Comparison of ENCODE assay signal across 2 cellular contexts in the genomic region with DNA sequence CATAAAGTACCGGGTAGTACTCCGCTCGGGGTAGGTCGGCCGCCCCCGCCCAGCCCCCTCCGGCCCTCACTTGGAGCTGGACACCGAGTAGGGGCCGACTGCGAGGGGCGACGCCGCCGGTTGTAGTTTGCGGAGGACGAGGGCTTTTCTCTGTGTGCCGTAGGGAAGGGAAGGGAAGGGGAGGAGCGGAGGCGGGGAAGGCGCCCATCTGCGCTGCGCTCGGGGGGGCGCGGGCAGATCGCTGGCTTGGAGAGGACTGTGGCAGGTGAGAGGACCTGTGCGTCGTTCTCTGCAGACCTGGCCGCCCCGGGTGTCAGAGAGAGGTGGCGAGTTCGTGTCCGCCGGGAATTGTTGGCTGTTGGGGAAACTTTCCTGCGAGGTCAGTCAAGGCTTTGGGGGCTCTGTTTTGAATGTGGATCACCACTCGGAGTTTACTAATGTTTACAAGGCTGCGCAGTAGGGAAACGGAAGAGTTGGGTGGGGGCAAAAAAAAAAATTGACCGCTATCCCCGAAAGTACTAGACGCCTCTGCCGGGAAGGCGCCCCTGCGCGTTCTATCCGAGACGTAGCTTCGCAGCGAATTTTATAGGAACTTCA.
A peak's percentile ranks its signal among the peaks of the same experiment; 100 is the strongest.
TF ChIP-seq lines count a peak whose summit lies in the region.

No MANE protein-coding gene starts in this region.

TF ChIP-seq in HEK293T, 16 proteins besides CTCF, POLR2A, EP300 and RAD21:
- peak; percentile 75 for TF ChIP-seq ZNF384 (IDR thresholded peaks at IDR 0.05)
- peak; percentile 88 for TF ChIP-seq ELF4 (IDR thresholded peaks at IDR 0.05)
- no peak for TF ChIP-seq NFRKB (IDR thresholded peaks at IDR 0.05)

TF ChIP-seq in K562, 482 proteins besides CTCF, POLR2A, EP300 and RAD21 (continues in another document):
- TF ChIP-seq, protein P1, sequence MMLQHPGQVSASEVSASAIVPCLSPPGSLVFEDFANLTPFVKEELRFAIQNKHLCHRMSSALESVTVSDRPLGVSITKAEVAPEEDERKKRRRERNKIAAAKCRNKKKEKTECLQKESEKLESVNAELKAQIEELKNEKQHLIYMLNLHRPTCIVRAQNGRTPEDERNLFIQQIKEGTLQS (IDR thresholded peaks at IDR 0.05) = no peak
- TF ChIP-seq, protein P1 (CRISPR knock-in tag; conservative IDR thresholded peaks at IDR 0.05) = no peak
- no peak for TF ChIP-seq GABPB2 (CRISPR knock-in tag; conservative IDR thresholded peaks at IDR 0.05)
- no peak for TF ChIP-seq CBX8 (IDR thresholded peaks at IDR 0.05; ENCODE audit: borderline replicate concordance, extremely low read depth, low read depth, low read length, poor library complexity, severe bottlenecking)
- no peak for TF ChIP-seq ZBTB1 (CRISPR knock-in tag; IDR thresholded peaks at IDR 0.05; ENCODE audit: borderline replicate concordance, low read depth)
- TF ChIP-seq TAF7 (tag; IDR thresholded peaks at IDR 0.05) = peak; percentile 66
- TF ChIP-seq ZNF263 (CRISPR knock-in tag; IDR thresholded peaks at IDR 0.05; ENCODE audit: borderline replicate concordance) = no peak
- TF ChIP-seq HEY1 (CRISPR knock-in tag; IDR thresholded peaks at IDR 0.05; ENCODE audit: borderline replicate concordance) = no peak
- TF ChIP-seq FUS (optimal IDR thresholded peaks at IDR 0.05; ENCODE audit: low read depth, low read length) = no peak
- TF ChIP-seq, protein P2, sequence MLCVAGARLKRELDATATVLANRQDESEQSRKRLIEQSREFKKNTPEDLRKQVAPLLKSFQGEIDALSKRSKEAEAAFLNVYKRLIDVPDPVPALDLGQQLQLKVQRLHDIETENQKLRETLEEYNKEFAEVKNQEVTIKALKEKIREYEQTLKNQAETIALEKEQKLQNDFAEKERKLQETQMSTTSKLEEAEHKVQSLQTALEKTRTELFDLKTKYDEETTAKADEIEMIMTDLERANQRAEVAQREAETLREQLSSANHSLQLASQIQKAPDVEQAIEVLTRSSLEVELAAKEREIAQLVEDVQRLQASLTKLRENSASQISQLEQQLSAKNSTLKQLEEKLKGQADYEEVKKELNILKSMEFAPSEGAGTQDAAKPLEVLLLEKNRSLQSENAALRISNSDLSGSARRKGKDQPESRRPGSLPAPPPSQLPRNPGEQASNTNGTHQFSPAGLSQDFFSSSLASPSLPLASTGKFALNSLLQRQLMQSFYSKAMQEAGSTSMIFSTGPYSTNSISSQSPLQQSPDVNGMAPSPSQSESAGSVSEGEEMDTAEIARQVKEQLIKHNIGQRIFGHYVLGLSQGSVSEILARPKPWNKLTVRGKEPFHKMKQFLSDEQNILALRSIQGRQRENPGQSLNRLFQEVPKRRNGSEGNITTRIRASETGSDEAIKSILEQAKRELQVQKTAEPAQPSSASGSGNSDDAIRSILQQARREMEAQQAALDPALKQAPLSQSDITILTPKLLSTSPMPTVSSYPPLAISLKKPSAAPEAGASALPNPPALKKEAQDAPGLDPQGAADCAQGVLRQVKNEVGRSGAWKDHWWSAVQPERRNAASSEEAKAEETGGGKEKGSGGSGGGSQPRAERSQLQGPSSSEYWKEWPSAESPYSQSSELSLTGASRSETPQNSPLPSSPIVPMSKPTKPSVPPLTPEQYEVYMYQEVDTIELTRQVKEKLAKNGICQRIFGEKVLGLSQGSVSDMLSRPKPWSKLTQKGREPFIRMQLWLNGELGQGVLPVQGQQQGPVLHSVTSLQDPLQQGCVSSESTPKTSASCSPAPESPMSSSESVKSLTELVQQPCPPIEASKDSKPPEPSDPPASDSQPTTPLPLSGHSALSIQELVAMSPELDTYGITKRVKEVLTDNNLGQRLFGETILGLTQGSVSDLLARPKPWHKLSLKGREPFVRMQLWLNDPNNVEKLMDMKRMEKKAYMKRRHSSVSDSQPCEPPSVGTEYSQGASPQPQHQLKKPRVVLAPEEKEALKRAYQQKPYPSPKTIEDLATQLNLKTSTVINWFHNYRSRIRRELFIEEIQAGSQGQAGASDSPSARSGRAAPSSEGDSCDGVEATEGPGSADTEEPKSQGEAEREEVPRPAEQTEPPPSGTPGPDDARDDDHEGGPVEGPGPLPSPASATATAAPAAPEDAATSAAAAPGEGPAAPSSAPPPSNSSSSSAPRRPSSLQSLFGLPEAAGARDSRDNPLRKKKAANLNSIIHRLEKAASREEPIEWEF (CRISPR knock-in tag; IDR thresholded peaks at IDR 0.05) = no peak
- TF ChIP-seq ZFP36 (IDR thresholded peaks at IDR 0.05; ENCODE audit: low read depth, low read length, partially characterized antibody) = peak; percentile 68
- no peak for TF ChIP-seq HNRNPH1 (optimal IDR thresholded peaks at IDR 0.05; ENCODE audit: low read depth, low read length)
- TF ChIP-seq CHCHD3 (CRISPR knock-in tag; IDR thresholded peaks at IDR 0.05) = peak; percentile 95
- no peak for TF ChIP-seq BCL6 (CRISPR knock-in tag; IDR thresholded peaks at IDR 0.05)
- TF ChIP-seq ZNF217 (CRISPR knock-in tag; IDR thresholded peaks at IDR 0.05) = no peak
- TF ChIP-seq, protein P3, sequence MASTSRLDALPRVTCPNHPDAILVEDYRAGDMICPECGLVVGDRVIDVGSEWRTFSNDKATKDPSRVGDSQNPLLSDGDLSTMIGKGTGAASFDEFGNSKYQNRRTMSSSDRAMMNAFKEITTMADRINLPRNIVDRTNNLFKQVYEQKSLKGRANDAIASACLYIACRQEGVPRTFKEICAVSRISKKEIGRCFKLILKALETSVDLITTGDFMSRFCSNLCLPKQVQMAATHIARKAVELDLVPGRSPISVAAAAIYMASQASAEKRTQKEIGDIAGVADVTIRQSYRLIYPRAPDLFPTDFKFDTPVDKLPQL (IDR thresholded peaks at IDR 0.05; ENCODE audit: extremely low read depth, insufficient read length) = peak; percentile 84
- no peak for TF ChIP-seq ZFP1 (CRISPR knock-in tag; IDR thresholded peaks at IDR 0.05)
- TF ChIP-seq ZNF408 (CRISPR knock-in tag; IDR thresholded peaks at IDR 0.05; ENCODE audit: low read depth) = no peak
- TF ChIP-seq U2AF1 (optimal IDR thresholded peaks at IDR 0.05; ENCODE audit: low read depth, low read length) = no peak
- TF ChIP-seq, protein P4, sequence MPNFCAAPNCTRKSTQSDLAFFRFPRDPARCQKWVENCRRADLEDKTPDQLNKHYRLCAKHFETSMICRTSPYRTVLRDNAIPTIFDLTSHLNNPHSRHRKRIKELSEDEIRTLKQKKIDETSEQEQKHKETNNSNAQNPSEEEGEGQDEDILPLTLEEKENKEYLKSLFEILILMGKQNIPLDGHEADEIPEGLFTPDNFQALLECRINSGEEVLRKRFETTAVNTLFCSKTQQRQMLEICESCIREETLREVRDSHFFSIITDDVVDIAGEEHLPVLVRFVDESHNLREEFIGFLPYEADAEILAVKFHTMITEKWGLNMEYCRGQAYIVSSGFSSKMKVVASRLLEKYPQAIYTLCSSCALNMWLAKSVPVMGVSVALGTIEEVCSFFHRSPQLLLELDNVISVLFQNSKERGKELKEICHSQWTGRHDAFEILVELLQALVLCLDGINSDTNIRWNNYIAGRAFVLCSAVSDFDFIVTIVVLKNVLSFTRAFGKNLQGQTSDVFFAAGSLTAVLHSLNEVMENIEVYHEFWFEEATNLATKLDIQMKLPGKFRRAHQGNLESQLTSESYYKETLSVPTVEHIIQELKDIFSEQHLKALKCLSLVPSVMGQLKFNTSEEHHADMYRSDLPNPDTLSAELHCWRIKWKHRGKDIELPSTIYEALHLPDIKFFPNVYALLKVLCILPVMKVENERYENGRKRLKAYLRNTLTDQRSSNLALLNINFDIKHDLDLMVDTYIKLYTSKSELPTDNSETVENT (CRISPR knock-in tag; IDR thresholded peaks at IDR 0.05) = peak; percentile 87
- peak; percentile 92 for TF ChIP-seq RBFOX2 (IDR thresholded peaks at IDR 0.05; ENCODE audit: low read depth, low read length)
- TF ChIP-seq HMG20A (CRISPR knock-in tag; conservative IDR thresholded peaks at IDR 0.05) = no peak
- no peak for TF ChIP-seq ETV1 (tag; conservative IDR thresholded peaks at IDR 0.05; ENCODE audit: low read depth)
- no peak for TF ChIP-seq FOXA1 (IDR thresholded peaks at IDR 0.05; ENCODE audit: borderline replicate concordance)
- TF ChIP-seq NFYB (IDR thresholded peaks at IDR 0.05; ENCODE audit: extremely low read depth, insufficient read length) = no peak
- TF ChIP-seq ZNF717 (CRISPR knock-in tag; IDR thresholded peaks at IDR 0.05) = no peak
- TF ChIP-seq ZNF311 (CRISPR knock-in tag; IDR thresholded peaks at IDR 0.05) = no peak
- TF ChIP-seq, protein P5, sequence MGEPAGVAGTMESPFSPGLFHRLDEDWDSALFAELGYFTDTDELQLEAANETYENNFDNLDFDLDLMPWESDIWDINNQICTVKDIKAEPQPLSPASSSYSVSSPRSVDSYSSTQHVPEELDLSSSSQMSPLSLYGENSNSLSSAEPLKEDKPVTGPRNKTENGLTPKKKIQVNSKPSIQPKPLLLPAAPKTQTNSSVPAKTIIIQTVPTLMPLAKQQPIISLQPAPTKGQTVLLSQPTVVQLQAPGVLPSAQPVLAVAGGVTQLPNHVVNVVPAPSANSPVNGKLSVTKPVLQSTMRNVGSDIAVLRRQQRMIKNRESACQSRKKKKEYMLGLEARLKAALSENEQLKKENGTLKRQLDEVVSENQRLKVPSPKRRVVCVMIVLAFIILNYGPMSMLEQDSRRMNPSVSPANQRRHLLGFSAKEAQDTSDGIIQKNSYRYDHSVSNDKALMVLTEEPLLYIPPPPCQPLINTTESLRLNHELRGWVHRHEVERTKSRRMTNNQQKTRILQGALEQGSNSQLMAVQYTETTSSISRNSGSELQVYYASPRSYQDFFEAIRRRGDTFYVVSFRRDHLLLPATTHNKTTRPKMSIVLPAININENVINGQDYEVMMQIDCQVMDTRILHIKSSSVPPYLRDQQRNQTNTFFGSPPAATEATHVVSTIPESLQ (CRISPR knock-in tag; IDR thresholded peaks at IDR 0.05) = no peak
- TF ChIP-seq SIN3B (IDR thresholded peaks at IDR 0.05; ENCODE audit: low read depth) = no peak
- TF ChIP-seq, protein P6, sequence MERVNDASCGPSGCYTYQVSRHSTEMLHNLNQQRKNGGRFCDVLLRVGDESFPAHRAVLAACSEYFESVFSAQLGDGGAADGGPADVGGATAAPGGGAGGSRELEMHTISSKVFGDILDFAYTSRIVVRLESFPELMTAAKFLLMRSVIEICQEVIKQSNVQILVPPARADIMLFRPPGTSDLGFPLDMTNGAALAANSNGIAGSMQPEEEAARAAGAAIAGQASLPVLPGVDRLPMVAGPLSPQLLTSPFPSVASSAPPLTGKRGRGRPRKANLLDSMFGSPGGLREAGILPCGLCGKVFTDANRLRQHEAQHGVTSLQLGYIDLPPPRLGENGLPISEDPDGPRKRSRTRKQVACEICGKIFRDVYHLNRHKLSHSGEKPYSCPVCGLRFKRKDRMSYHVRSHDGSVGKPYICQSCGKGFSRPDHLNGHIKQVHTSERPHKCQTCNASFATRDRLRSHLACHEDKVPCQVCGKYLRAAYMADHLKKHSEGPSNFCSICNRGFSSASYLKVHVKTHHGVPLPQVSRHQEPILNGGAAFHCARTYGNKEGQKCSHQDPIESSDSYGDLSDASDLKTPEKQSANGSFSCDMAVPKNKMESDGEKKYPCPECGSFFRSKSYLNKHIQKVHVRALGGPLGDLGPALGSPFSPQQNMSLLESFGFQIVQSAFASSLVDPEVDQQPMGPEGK (CRISPR knock-in tag; IDR thresholded peaks at IDR 0.05; ENCODE audit: borderline replicate concordance) = no peak
- TF ChIP-seq RNF2 (IDR thresholded peaks at IDR 0.05) = 0 out of 2 replicates have a peak, but pooled peaks have one; percentile 47
- TF ChIP-seq TBP (optimal IDR thresholded peaks at IDR 0.05; ENCODE audit: low read depth, low read length) = peak; percentile 98
- TF ChIP-seq, protein P7, sequence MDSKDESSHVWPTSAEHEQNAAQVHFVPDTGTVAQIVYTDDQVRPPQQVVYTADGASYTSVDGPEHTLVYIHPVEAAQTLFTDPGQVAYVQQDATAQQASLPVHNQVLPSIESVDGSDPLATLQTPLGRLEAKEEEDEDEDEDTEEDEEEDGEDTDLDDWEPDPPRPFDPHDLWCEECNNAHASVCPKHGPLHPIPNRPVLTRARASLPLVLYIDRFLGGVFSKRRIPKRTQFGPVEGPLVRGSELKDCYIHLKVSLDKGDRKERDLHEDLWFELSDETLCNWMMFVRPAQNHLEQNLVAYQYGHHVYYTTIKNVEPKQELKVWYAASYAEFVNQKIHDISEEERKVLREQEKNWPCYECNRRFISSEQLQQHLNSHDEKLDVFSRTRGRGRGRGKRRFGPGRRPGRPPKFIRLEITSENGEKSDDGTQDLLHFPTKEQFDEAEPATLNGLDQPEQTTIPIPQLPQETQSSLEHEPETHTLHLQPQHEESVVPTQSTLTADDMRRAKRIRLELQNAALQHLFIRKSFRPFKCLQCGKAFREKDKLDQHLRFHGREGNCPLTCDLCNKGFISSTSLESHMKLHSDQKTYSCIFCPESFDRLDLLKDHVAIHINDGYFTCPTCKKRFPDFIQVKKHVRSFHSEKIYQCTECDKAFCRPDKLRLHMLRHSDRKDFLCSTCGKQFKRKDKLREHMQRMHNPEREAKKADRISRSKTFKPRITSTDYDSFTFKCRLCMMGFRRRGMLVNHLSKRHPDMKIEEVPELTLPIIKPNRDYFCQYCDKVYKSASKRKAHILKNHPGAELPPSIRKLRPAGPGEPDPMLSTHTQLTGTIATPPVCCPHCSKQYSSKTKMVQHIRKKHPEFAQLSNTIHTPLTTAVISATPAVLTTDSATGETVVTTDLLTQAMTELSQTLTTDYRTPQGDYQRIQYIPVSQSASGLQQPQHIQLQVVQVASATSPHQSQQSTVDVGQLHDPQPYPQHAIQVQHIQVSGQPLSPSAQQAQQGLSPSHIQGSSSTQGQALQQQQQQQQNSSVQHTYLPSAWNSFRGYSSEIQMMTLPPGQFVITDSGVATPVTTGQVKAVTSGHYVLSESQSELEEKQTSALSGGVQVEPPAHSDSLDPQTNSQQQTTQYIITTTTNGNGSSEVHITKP (IDR thresholded peaks at IDR 0.05; ENCODE audit: partially characterized antibody) = peak; percentile 3
